2 cellular contexts compared by ENCODE assay signal in the genomic region with DNA sequence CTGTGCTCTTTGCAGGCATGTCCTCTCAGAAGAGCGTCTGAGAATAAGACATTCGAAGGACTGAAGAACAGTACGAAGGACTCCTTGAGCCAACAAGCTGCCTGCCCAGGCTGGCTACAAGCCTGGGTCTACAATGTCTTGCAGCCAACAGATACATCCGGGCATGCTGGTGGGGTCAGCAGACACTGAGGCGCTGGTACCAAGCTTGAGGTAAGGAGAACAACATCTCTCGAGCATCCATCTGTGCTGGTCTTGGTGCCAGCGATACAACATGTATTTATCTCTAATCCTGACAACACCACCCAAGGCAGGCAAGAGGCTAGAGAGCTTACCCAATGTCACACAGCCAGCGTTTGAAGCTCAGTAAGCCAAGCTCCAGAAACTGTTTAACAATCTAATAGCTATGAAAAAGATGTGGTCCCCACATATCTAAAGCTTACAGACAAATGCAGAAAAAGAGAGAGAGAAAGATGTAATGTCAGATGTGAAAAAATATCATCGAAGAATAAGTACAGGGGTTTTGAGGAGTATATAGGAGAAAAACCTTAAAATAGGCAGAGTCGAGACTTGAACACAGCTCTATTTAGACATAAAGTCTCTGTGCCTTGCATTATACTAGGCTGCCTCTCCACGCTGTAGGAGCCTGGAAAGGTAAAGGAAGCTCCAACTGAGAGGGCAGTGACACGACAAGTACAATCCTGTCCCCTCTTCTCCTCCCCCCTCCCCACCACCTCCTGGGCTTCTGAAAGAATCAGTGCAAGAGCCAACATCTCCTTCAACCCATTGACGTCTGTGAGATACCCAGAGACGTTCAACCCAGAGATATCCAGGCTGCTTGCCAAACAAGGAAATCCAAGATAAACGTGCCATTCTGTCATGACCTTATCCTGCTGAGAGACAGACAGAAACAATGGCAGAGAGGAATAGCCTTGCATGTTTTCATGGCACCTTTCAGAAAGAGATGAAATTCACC.
A peak's percentile ranks its signal among the peaks of the same experiment; 100 is the strongest.
TF ChIP-seq lines count a peak whose summit lies in the region.

No MANE protein-coding gene starts in this region.

TF ChIP-seq in IMR-90, 13 proteins besides CTCF, POLR2A, EP300 and RAD21:
- TF ChIP-seq MAFK (IDR thresholded peaks at IDR 0.05; ENCODE audit: low read depth, low read length) (no peak), NFE2L2 (IDR thresholded peaks at IDR 0.05; ENCODE audit: low read depth, low read length) (no peak), CEBPB (IDR thresholded peaks at IDR 0.05; ENCODE audit: low read depth, low read length) (no peak), FOS (IDR thresholded peaks at IDR 0.05; ENCODE audit: low read depth, low read length) (no peak), RCOR1 (IDR thresholded peaks at IDR 0.05; ENCODE audit: insufficient replicate concordance, low read length) (no peak), SMC3 (IDR thresholded peaks at IDR 0.05; ENCODE audit: low read depth, low read length) (no peak), MXI1 (IDR thresholded peaks at IDR 0.05; ENCODE audit: borderline replicate concordance, low read depth, low read length) (no peak), MAZ (IDR thresholded peaks at IDR 0.05; ENCODE audit: borderline replicate concordance, low read depth, low read length) (no peak), RFX5 (IDR thresholded peaks at IDR 0.05; ENCODE audit: low read depth, low read length) (no peak), CHD1 (IDR thresholded peaks at IDR 0.05; ENCODE audit: low read depth, low read length) (no peak), BHLHE40 (IDR thresholded peaks at IDR 0.05; ENCODE audit: low read depth, low read length) (no peak)
- TF ChIP-seq, protein P1, sequence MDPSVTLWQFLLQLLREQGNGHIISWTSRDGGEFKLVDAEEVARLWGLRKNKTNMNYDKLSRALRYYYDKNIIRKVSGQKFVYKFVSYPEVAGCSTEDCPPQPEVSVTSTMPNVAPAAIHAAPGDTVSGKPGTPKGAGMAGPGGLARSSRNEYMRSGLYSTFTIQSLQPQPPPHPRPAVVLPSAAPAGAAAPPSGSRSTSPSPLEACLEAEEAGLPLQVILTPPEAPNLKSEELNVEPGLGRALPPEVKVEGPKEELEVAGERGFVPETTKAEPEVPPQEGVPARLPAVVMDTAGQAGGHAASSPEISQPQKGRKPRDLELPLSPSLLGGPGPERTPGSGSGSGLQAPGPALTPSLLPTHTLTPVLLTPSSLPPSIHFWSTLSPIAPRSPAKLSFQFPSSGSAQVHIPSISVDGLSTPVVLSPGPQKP (IDR thresholded peaks at IDR 0.05; ENCODE audit: borderline replicate concordance, low read depth, low read length), result no peak
- TF ChIP-seq, protein P2, sequence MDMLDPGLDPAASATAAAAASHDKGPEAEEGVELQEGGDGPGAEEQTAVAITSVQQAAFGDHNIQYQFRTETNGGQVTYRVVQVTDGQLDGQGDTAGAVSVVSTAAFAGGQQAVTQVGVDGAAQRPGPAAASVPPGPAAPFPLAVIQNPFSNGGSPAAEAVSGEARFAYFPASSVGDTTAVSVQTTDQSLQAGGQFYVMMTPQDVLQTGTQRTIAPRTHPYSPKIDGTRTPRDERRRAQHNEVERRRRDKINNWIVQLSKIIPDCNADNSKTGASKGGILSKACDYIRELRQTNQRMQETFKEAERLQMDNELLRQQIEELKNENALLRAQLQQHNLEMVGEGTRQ (IDR thresholded peaks at IDR 0.05; ENCODE audit: low read depth, low read length), result no peak

TF ChIP-seq in K562, 482 proteins besides CTCF, POLR2A, EP300 and RAD21:
- TF ChIP-seq SMC3 (conservative IDR thresholded peaks at IDR 0.05; ENCODE audit: insufficient read depth, low read depth, low read length), result no peak
- no peak for TF ChIP-seq ZNF253 (CRISPR knock-in tag; conservative IDR thresholded peaks at IDR 0.05)
- TF ChIP-seq PHF8 (IDR thresholded peaks at IDR 0.05; ENCODE audit: borderline replicate concordance, low read length), result no peak
- TF ChIP-seq ZBTB7A (IDR thresholded peaks at IDR 0.05; ENCODE audit: borderline replicate concordance, control insufficient read depth, low read depth, low read length), result no peak
- TF ChIP-seq SAFB2 (IDR thresholded peaks at IDR 0.05; ENCODE audit: borderline replicate concordance, low read depth, low read length, severe bottlenecking), result no peak
- 0 out of 2 replicates have a peak, but pooled peaks have one; percentile 15 for TF ChIP-seq BHLHE40 (IDR thresholded peaks at IDR 0.05; ENCODE audit: low read length)
